In genomic region chr6:56574292-56574691, GRCh38 we compare ENCODE assay signal across 28 cellular contexts.
"Had no signal": no experiment of that assay in that cellular context is flagged by ENCODE, and none has a peak within 500 bp of the region (broad histone marks: within the 10 kb centered on the region; RNA-seq: fewer than 3 reads in every experiment).

No MANE protein-coding gene starts in this region.

- H3K27ac ChIP-seq: left lung, lower lobe of right lung, pancreas, prostate gland, skin epidermis had no signal

- H3K36me3 ChIP-seq: left lung, pancreas, prostate gland, uterus had no signal

- H3K4me3 Mint-ChIP-seq: immature natural killer cell; naive thymus-derived CD8-positive, alpha-beta T cell; nephron; neural crest cell; stimulated activated naive B cell treated with anti-CD40 and anti-IgM and Interleukin-4, amounts not matched to agents 10 μg/mL and 1 μg/mL and 100 μg/mL, for 72 hours; stimulated activated naive CD8-positive, alpha-beta T cell treated with anti-CD3 and anti-CD28 coated beads, Interleukin-15, Interleukin-2, amounts not matched to agents 100 ng/mL and 50 ng/mL, for 24 hours; type B pancreatic cell had no signal

- H3K27me3 ChIP-seq: left lung, pancreas, tibial nerve, uterus had no signal

- H3K9me3 ChIP-seq: left lung, lower lobe of right lung, pancreas, prostate gland, tibial nerve, uterus had no signal

- H3K4me1 ChIP-seq: left lung, pancreas, prostate gland, uterus had no signal

- ATAC-seq: left colon; lower lobe of right lung; naive thymus-derived CD8-positive, alpha-beta T cell; pancreas; right cardiac atrium; sciatic nerve; stimulated activated naive B cell treated with anti-CD40 and anti-IgM and Interleukin-4, amounts not matched to agents 10 μg/mL and 1 μg/mL and 100 μg/mL, for 72 hours had no signal

- H3K36me3 Mint-ChIP-seq: immature natural killer cell; naive thymus-derived CD8-positive, alpha-beta T cell; stimulated activated naive B cell treated with anti-CD40 and anti-IgM and Interleukin-4, amounts not matched to agents 10 μg/mL and 1 μg/mL and 100 μg/mL, for 72 hours had no signal

- H3K9me3 Mint-ChIP-seq: immature natural killer cell; naive thymus-derived CD8-positive, alpha-beta T cell; nephron; neural crest cell; stimulated activated naive B cell treated with anti-CD40 and anti-IgM and Interleukin-4, amounts not matched to agents 10 μg/mL and 1 μg/mL and 100 μg/mL, for 72 hours; stimulated activated naive CD8-positive, alpha-beta T cell treated with anti-CD3 and anti-CD28 coated beads, Interleukin-15, Interleukin-2, amounts not matched to agents 100 ng/mL and 50 ng/mL, for 24 hours; type B pancreatic cell had no signal

- DNase-seq: hypothalamus; immature natural killer cell; kidney; left colon; left lung; lower lobe of right lung; mammary epithelial cell; naive thymus-derived CD8-positive, alpha-beta T cell; nucleus accumbens; pancreas; posterior cingulate gyrus; retina; right cardiac atrium; stimulated activated CD4-positive, alpha-beta T cell treated with anti-CD3 and anti-CD28 coated beads, Interleukin-12 subunit alpha, Interleukin-12 subunit beta, amount 100 ng/mL, for 4 hours; stimulated activated CD4-positive, alpha-beta T cell treated with anti-CD3 and anti-CD28 coated beads, Interleukin-15, amount 100 ng/mL, for 24 hours; stimulated activated CD4-positive, alpha-beta T cell treated with anti-CD3 and anti-CD28 coated beads, Interleukin-2, amount 100 ng/mL, for 24 hours; stimulated activated CD4-positive, alpha-beta T cell treated with anti-CD3 and anti-CD28 coated beads, Interleukin-4, amount 100 ng/mL, for 1 hour; stimulated activated naive B cell treated with anti-CD40 and anti-IgM and Interleukin-4, amounts not matched to agents 10 μg/mL and 1 μg/mL and 100 μg/mL, for 72 hours; uterus had no signal

- H3K27ac Mint-ChIP-seq: immature natural killer cell; naive thymus-derived CD8-positive, alpha-beta T cell; stimulated activated naive B cell treated with anti-CD40 and anti-IgM and Interleukin-4, amounts not matched to agents 10 μg/mL and 1 μg/mL and 100 μg/mL, for 72 hours; stimulated activated naive CD8-positive, alpha-beta T cell treated with anti-CD3 and anti-CD28 coated beads, Interleukin-15, Interleukin-2, amounts not matched to agents 100 ng/mL and 50 ng/mL, for 24 hours; type B pancreatic cell had no signal

- FAIRE-seq: islet of Langerhans, pancreas had no signal

- H3K4me3 ChIP-seq: left lung, lower lobe of right lung, pancreas, prostate gland, skin epidermis, tibial nerve, uterus had no signal

- H3K4me1 Mint-ChIP-seq: immature natural killer cell; naive thymus-derived CD8-positive, alpha-beta T cell had no signal

- H3K27me3 Mint-ChIP-seq: naive thymus-derived CD8-positive, alpha-beta T cell; stimulated activated naive B cell treated with anti-CD40 and anti-IgM and Interleukin-4, amounts not matched to agents 10 μg/mL and 1 μg/mL and 100 μg/mL, for 72 hours; type B pancreatic cell had no signal
